In genomic region chr3:158434412-158435038, GRCh38 we compare ENCODE assay signal across 9 cellular contexts.
DNase-seq lines count a peak whose midpoint lies in the region; ATAC-seq and TF ChIP-seq lines count a peak whose summit lies in the region.
"Had no signal": no experiment of that assay in that cellular context is flagged by ENCODE, and none has a peak within 500 bp of the region (broad histone marks: within the 10 kb centered on the region; RNA-seq: fewer than 3 reads in every experiment).

No MANE protein-coding gene starts in this region.

- H3K27me3 Mint-ChIP-seq in naive B cell, result no peaks in the 10 kb centered on the region
- H3K27me3 Mint-ChIP-seq: T-cell had no signal

- peak overlapping the region in 1 of 6 donors; percentile 28 for H3K27ac Mint-ChIP-seq in naive B cell
- H3K27ac Mint-ChIP-seq: T-cell had no signal

- no peaks in the 10 kb centered on the region for H3K9me3 ChIP-seq in esophagus squamous epithelium

- no peak for TF ChIP-seq POLR2A in esophagus squamous epithelium (IDR thresholded peaks at IDR 0.05)

- ATAC-seq in GM18870 (IDR thresholded peaks at IDR 0.05; ENCODE audit: unreplicated experiment) (peak; percentile 89), HG03095 (IDR thresholded peaks at IDR 0.05; ENCODE audit: unreplicated experiment) (peak; percentile 96), naive B cell (ENCODE audit: low read depth in 2 of 2) (peak; percentile 37 to 49)
- ATAC-seq: T-cell had no signal

- no peaks in the 10 kb centered on the region for H3K4me1 Mint-ChIP-seq in naive B cell
- H3K4me1 Mint-ChIP-seq: T-cell had no signal

- no peak overlapping the region for H3K4me3 ChIP-seq in esophagus squamous epithelium

- no peak overlapping the region for H3K4me3 Mint-ChIP-seq in naive B cell
- H3K4me3 Mint-ChIP-seq: T-cell had no signal

- H3K9me3 Mint-ChIP-seq in naive B cell, result peaks cover 0 to 6% (median 0%) of the 10 kb centered on the region in 7 donors
- H3K9me3 Mint-ChIP-seq: T-cell had no signal

- H3K27me3 ChIP-seq in esophagus squamous epithelium, result no peaks in the 10 kb centered on the region

- intact Hi-C loops in esophagus squamous epithelium (cut with DNase I), result no loop called here

- peak; percentile 70 for DNase-seq in CD1c-positive myeloid dendritic cell (ENCODE audit: extremely low spot score)
- peak; percentile 20 for DNase-seq in NCI-H2171 (lab: John Stamatoyannopoulos, UW)
- peak; percentile 1 to 21 for DNase-seq in activated CD4-positive, alpha-beta T cell treated with anti-CD3 and anti-CD28 coated beads for 4 hours
- DNase-seq in esophagus squamous epithelium (lab: John Stamatoyannopoulos, UW), result no peak
- peak; percentile 12 for DNase-seq in naive B cell
- peak; percentile 60 for DNase-seq in ureter (ENCODE audit: low spot score)

- no peaks in the 10 kb centered on the region for H3K36me3 Mint-ChIP-seq in naive B cell

- H3K27ac ChIP-seq in esophagus squamous epithelium, result no peak overlapping the region

- WGBS in esophagus squamous epithelium, 2 donors, result 2 to 3% methylated on average over 4 of the region's 4 CpGs

- no peaks in the 10 kb centered on the region for H3K36me3 ChIP-seq in esophagus squamous epithelium

- peak; percentile 32 to 82 (median 58) for TF ChIP-seq CTCF in esophagus squamous epithelium (IDR thresholded peaks at IDR 0.05)

- H3K4me1 ChIP-seq in esophagus squamous epithelium, result no peaks in the 10 kb centered on the region

Comparison
In these comparisons a context has a peak if more than half of its experiments do, and no peak if none do; other contexts are left out.
1. ATAC-seq: peak in every context shown above with its lines; median percentile 96 in HG03095; 89 in GM18870; 43 in naive B cell.